In the genomic region with DNA sequence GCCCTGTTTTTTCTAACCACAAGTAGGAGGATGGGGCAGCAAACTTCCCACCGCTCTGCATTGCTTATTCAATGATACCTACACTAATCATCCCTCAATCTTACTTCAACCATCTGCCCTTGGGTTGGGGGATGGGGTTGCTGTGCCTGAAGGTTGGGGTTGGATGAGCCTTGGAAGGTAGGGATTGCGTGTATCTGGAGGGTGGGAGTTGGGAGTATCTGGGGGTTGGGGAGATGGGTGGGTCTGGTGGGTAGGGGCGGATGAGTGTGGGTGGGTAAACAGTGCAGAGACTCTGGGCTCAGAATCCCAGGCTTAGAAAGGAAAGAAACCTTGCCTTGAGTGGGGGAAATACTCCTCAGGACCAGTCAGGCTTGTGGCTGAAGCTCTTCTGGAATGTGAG, we compare ENCODE assay signal across 1 cellular context.
TF ChIP-seq lines count a peak whose summit lies in the region.

No MANE protein-coding gene starts in this region.

TF ChIP-seq in HEK293, 187 proteins besides CTCF, POLR2A, EP300 and RAD21 (continued from another document):
- no peak for TF ChIP-seq INSM2 (tag by site-specific recombination; IDR thresholded peaks at IDR 0.05)
- TF ChIP-seq ZNF600 (tag by site-specific recombination; IDR thresholded peaks at IDR 0.05), result no peak
- TF ChIP-seq ZNF791 (tag by site-specific recombination; IDR thresholded peaks at IDR 0.05), result no peak
- TF ChIP-seq ZFP3 (tag by site-specific recombination; IDR thresholded peaks at IDR 0.05; ENCODE audit: low read depth), result no peak
- peak; percentile 91 for TF ChIP-seq EGR2 (tag by site-specific recombination; IDR thresholded peaks at IDR 0.05; ENCODE audit: low read depth)
- TF ChIP-seq ZNF140 (tag by site-specific recombination; IDR thresholded peaks at IDR 0.05), result no peak
- TF ChIP-seq ZNF239 (tag by site-specific recombination; IDR thresholded peaks at IDR 0.05), result no peak
- TF ChIP-seq ZFHX2 (tag by site-specific recombination; conservative IDR thresholded peaks at IDR 0.05), result peak; percentile 71
